Comparison of ENCODE assay signal across 9 cellular contexts in genomic region chr11:119108151-119108856, GRCh38. TPM values are rescaled to one million over a fixed set of nuclear protein-coding genes. Genes with fewer than 3 reads are reported as not detected.
DNase-seq lines count a peak whose midpoint lies in the region; ATAC-seq and TF ChIP-seq lines count a peak whose summit lies in the region.
"Had no signal": no experiment of that assay in that cellular context is flagged by ENCODE, and none has a peak within 500 bp of the region (broad histone marks: within the 10 kb centered on the region; RNA-seq: fewer than 3 reads in every experiment).

No MANE protein-coding gene starts in this region.

- peaks cover 23% of the 10 kb centered on the region for H3K79me2 ChIP-seq in SU-DHL-6 (ENCODE audit: insufficient read depth, low read length)

- no peak for ATAC-seq in HG03460 (IDR thresholded peaks at IDR 0.05; ENCODE audit: unreplicated experiment)

- H3K9me3 ChIP-seq in HUES48 (ENCODE audit: control insufficient read depth, insufficient read depth, low read length) (no peaks in the 10 kb centered on the region), SU-DHL-6 (ENCODE audit: insufficient read depth, low read length) (no peaks in the 10 kb centered on the region), uterus (no peaks in the 10 kb centered on the region)

- peaks cover 14% of the 10 kb centered on the region for H3K27me3 ChIP-seq in HUES48 (ENCODE audit: control insufficient read depth, insufficient read depth, low read length)
- no peaks in the 10 kb centered on the region for H3K27me3 ChIP-seq in SU-DHL-6 (ENCODE audit: low read length)
- no peaks in the 10 kb centered on the region for H3K27me3 ChIP-seq in uterus

- H3K4me3 ChIP-seq in HUES48 (ENCODE audit: low read depth, low read length) (peak overlapping the region; percentile 75), SU-DHL-6 (ENCODE audit: insufficient read depth, low read length, poor library complexity, severe bottlenecking) (peak overlapping the region; percentile 94), coronary artery (peak overlapping the region; percentile 98), uterus (peak overlapping the region; percentile 47 to 96)

- peaks cover 8% of the 10 kb centered on the region for H3F3A ChIP-seq in SU-DHL-6 (ENCODE audit: insufficient read depth)

- intact Hi-C loops in uterus (cut with DNase I; ENCODE audit: low total_unique reads): no loop called here

- H3K27ac ChIP-seq in HUES48 (ENCODE audit: low read depth, low read length) (no peak overlapping the region), SU-DHL-6 (ENCODE audit: low read depth, low read length) (peak overlapping the region; percentile 36), coronary artery (peak overlapping the region; percentile 78 to 85), uterus (peak overlapping the region in 1 of 2 donors; percentile 85)

- DNase-seq in NCI-H2029 (lab: John Stamatoyannopoulos, UW): peak; percentile 31
- no peak for DNase-seq in NCI-H2029 treated with DMSO at 0.1 percent for 48 hours (lab: John Stamatoyannopoulos, UW)
- no peak for DNase-seq in coronary artery (ENCODE audit: low spot score)
- DNase-seq in midbrain (lab: John Stamatoyannopoulos, UW): peak; percentile 11
- DNase-seq in uterus: no peak

- H3K36me3 ChIP-seq in HUES48 (ENCODE audit: control insufficient read depth, insufficient read depth, low read length): peaks cover 6% of the 10 kb centered on the region; the same call in 1 of the 2 replicates
- no peaks in the 10 kb centered on the region for H3K36me3 ChIP-seq in SU-DHL-6 (ENCODE audit: low read length)
- H3K36me3 ChIP-seq in uterus: no peaks in the 10 kb centered on the region

- TF ChIP-seq POLR2A in uterus (IDR thresholded peaks at IDR 0.05): no peak

- H3K4me1 ChIP-seq in HUES48 (ENCODE audit: control insufficient read depth, insufficient read depth, low read length): peaks cover 13% of the 10 kb centered on the region
- H3K4me1 ChIP-seq in uterus: peaks cover 0 to 4% of the 10 kb centered on the region in 2 donors

- TF ChIP-seq CTCF in SU-DHL-6 (IDR thresholded peaks at IDR 0.05; ENCODE audit: insufficient read depth, low read length, poor library complexity, severe bottlenecking): no peak
- TF ChIP-seq CTCF in coronary artery (IDR thresholded peaks at IDR 0.05): no peak
- TF ChIP-seq CTCF in uterus (IDR thresholded peaks at IDR 0.05): no peak

- no peaks in the 10 kb centered on the region for H4K20me1 ChIP-seq in SU-DHL-6 (ENCODE audit: low read depth, low read length)

- H2AFZ ChIP-seq in SU-DHL-6 (ENCODE audit: low read depth, low read length, severe bottlenecking): peak overlapping the region; percentile 2

- no peaks in the 10 kb centered on the region for H3K9me2 ChIP-seq in SU-DHL-6 (replicated peaks; ENCODE audit: insufficient read depth, low read length)

- H3K9ac ChIP-seq in HUES48 (ENCODE audit: low read depth, low read length): no peak overlapping the region
- H3K9ac ChIP-seq in SU-DHL-6 (ENCODE audit: low read length): peak overlapping the region; percentile 92

- peak overlapping the region; percentile 93 for H3K4me2 ChIP-seq in SU-DHL-6 (ENCODE audit: low read depth, low read length, poor library complexity, severe bottlenecking)

RNA-seq across cellular contexts. Expression of gene C2CD2L, which starts 1.2 kb away (rescaled TPM):
- total RNA-seq in uterus: 10 to 100 TPM in 1 of 4 donors, 1 to 10 TPM in 3; 1.8 to 14.3 (median 2.7) TPM

RNA-seq across cellular contexts. Expression of gene DPAGT1, which starts 6.7 kb away (rescaled TPM):
- total RNA-seq in uterus: 10 to 100 TPM in 2 of 4 donors, 1 to 10 TPM in 2; 2.8 to 30.6 (median 16.9) TPM

RNA-seq across cellular contexts. Expression of gene HINFP, which starts 13.1 kb away (rescaled TPM):
- total RNA-seq in uterus: 10 to 100 TPM; 13.5 to 27.6 (median 15.4) TPM

RNA-seq across cellular contexts. Expression of gene HMBS, which starts 23.6 kb away (rescaled TPM):
- total RNA-seq in uterus: 10 to 100 TPM in 3 of 4 donors, 1 to 10 TPM in 1; 9.5 to 19.9 (median 15.3) TPM

RNA-seq across cellular contexts. Expression of gene ABCG4, which starts 40.5 kb away (rescaled TPM):
- 1 to 10 TPM in 1 of 4 donors, under 1 TPM in 1, not detected in 2; 0.55 to 2.7 TPM for total RNA-seq in uterus
- total RNA-seq: dermis microvascular lymphatic vessel endothelial cell had no signal

Comparison
In these comparisons a context has a peak if more than half of its experiments do, and no peak if none do; other contexts are left out.
1. DNase-seq: peak in NCI-H2029 (single experiment) and midbrain (single experiment); none in NCI-H2029 treated with DMSO at 0.1 percent for 48 hours (single experiment), coronary artery (single experiment) and uterus (0 of 2).
2. Peak in every context shown above with its lines, with median percentiles within 50 percentile points of each other: H3K4me3 ChIP-seq.